Comparison of ENCODE assay signal across 21 cellular contexts in the genomic region with DNA sequence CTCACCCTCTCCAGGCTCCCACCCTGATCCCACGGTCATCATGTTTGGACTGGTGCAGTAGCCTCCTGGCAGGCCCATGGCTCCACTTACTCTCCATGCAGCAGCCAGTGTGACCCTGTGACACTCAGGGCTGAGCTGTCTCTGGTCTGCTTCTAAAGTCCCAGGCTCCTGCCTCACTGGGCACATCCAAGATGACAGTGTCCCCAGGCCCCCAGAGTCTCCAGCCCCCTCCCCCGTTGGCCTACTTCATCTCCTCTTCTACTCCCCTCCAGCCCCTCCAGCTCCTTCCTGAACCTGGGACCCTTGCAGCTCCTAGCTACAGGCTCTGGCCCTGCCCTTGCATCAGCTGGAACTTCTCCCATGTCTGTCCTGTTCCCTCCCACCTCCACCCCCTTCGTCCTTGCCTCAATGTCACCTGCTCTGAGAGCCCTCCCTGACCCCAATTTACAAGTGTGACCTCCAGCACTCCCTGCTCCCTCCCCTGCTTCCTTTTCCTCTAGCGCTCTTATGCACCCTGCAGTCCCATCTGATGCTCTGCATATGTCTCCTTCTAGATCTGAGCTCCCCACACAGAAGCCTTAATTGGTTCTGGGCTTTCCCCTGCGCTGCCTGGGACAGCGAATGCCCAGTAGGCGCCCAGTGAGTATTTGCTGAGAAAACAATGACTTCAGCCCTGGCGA.
A peak's percentile ranks its signal among the peaks of the same experiment; 100 is the strongest.
DNase-seq lines count a peak whose midpoint lies in the region; ATAC-seq and TF ChIP-seq lines count a peak whose summit lies in the region.
"Had no signal": no experiment of that assay in that cellular context is flagged by ENCODE, and none has a peak within 500 bp of the region (broad histone marks: within the 10 kb centered on the region; RNA-seq: fewer than 3 reads in every experiment).

No MANE protein-coding gene starts in this region.

- intact Hi-C loops in spleen (cut with DNase I; ENCODE audit: low total_unique reads) = no loop called here
- intact Hi-C loops in lower lobe of right lung (cut with DNase I) = no loop called here

- H3K4me3 ChIP-seq in spleen (no peak overlapping the region), lower lobe of right lung (no peak overlapping the region)
- H3K4me3 ChIP-seq: GM12878 had no signal

- peaks cover 0 to 37% (median 0%) of the 10 kb centered on the region in 7 donors for H3K27me3 ChIP-seq in spleen (replicated peaks in 1 of 7)
- peaks cover 16% of the 10 kb centered on the region for H3K27me3 ChIP-seq in lower lobe of right lung (ENCODE audit: low read depth)
- H3K27me3 ChIP-seq: BE2C had no signal

- peaks cover 0 to 13% (median 9%) of the 10 kb centered on the region in 8 donors for H3K9me3 ChIP-seq in spleen
- no peaks in the 10 kb centered on the region for H3K9me3 ChIP-seq in lower lobe of right lung
- H3K9me3 ChIP-seq: BE2C, SK-N-SH had no signal

- ATAC-seq in GM18868 (IDR thresholded peaks at IDR 0.05; ENCODE audit: unreplicated experiment) = no peak
- no peak for ATAC-seq in lower lobe of right lung
- no peak for ATAC-seq in HG03108 (IDR thresholded peaks at IDR 0.05; ENCODE audit: unreplicated experiment)
- ATAC-seq: GM12878 had no signal

- TF ChIP-seq POLR2A in spleen (IDR thresholded peaks at IDR 0.05) = no peak

- TF ChIP-seq CTCF in VCaP (conservative IDR thresholded peaks at IDR 0.05) (no peak), spleen (IDR thresholded peaks at IDR 0.05 in 8 of 11, conservative IDR thresholded peaks at IDR 0.05 in 3 of 11) (no peak), lower lobe of right lung (IDR thresholded peaks at IDR 0.05) (no peak)

- H3K4me1 ChIP-seq in spleen = no peaks in the 10 kb centered on the region
- H3K4me1 ChIP-seq in lower lobe of right lung = no peaks in the 10 kb centered on the region
- H3K4me1 ChIP-seq: BE2C had no signal

- H3K36me3 ChIP-seq in spleen (no peaks in the 10 kb centered on the region), lower lobe of right lung (no peaks in the 10 kb centered on the region)
- H3K36me3 ChIP-seq: BE2C had no signal

- H3K27ac ChIP-seq in VCaP (peak overlapping the region; percentile 25), spleen (no peak overlapping the region), lower lobe of right lung (no peak overlapping the region)

- DNase-seq in activated CD8-positive, alpha-beta memory T cell treated with anti-CD3 and anti-CD28 coated beads for 24 hours = peak; percentile 33
- no peak for DNase-seq in activated CD8-positive, alpha-beta memory T cell treated with anti-CD3 and anti-CD28 coated beads, Interleukin-2, amount 50 U/mL, for 4 hours
- peak; percentile 38 for DNase-seq in islet precursor cell
- peak; percentile 41 for DNase-seq in spleen
- no peak for DNase-seq in lower lobe of right lung
- DNase-seq: BE2C; CD4-positive, alpha-beta T cell; EL; IMR-90; NCI-H1092; NCI-H1436 treated with DMSO at 0.1 percent for 48 hours; NCI-H2029; NCI-H2171; NCI-H446 treated with DMSO at 0.1 percent for 48 hours; NCI-H774; SHP77; SK-N-SH had no signal

- 59 to 74% (median 65%) methylated on average over 8 of the region's 8 CpGs for WGBS in spleen, 5 donors

Comparison
In these comparisons a context has a peak if more than half of its experiments do, and no peak if none do; other contexts are left out.
1. DNase-seq: peak in activated CD8-positive, alpha-beta memory T cell treated with anti-CD3 and anti-CD28 coated beads for 24 hours (single experiment), islet precursor cell (single experiment) and spleen (single experiment); none in activated CD8-positive, alpha-beta memory T cell treated with anti-CD3 and anti-CD28 coated beads, Interleukin-2, amount 50 U/mL, for 4 hours (single experiment) and lower lobe of right lung (single experiment).